1 cellular context compared by ENCODE assay signal in the genomic region with DNA sequence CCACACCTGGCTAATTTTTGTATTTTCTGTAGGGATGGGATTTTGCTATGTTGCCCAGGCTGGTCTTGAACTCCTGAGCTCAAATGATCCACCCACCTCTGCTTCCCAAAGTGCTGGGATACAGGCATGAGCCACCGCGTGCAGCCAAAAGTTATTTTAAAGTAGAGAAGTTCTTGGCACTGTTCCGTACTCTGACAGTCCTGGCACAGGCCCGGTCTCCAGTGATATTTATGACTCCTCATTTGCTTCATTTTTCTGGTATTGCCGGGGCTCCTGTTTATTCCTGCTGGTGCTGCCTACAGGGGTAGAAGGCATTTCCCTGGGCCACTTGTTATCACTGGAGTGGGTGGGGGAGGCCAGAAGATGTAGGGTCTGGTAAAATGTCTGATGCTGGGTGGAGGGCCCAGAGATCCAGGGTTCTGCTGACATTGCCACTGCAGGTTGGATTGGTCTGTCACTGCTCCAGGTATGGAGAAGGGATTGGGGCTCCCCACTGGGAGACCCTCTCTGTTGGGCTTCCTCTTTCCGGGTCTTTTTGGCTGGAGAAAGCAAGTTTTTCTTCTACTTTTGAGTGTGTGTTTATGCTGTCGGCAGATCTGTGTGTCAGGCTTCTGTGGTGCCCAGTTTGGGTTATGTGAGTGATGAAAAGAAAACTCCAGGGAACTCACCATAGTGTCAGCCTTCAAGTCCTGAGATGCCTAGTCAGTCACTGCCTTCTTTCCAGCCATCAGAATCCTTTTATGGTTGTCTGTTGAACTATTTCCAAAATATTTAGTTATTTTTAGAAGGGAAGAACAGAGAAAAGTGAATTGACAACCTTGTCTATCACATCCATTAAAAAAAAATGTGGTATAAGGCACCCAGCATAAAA.
TF ChIP-seq lines count a peak whose summit lies in the region.

No MANE protein-coding gene starts in this region.

TF ChIP-seq in IMR-90, 13 proteins besides CTCF, POLR2A, EP300 and RAD21:
- TF ChIP-seq, protein P1, sequence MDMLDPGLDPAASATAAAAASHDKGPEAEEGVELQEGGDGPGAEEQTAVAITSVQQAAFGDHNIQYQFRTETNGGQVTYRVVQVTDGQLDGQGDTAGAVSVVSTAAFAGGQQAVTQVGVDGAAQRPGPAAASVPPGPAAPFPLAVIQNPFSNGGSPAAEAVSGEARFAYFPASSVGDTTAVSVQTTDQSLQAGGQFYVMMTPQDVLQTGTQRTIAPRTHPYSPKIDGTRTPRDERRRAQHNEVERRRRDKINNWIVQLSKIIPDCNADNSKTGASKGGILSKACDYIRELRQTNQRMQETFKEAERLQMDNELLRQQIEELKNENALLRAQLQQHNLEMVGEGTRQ (IDR thresholded peaks at IDR 0.05; ENCODE audit: low read depth, low read length), result no peak
- TF ChIP-seq, protein P2, sequence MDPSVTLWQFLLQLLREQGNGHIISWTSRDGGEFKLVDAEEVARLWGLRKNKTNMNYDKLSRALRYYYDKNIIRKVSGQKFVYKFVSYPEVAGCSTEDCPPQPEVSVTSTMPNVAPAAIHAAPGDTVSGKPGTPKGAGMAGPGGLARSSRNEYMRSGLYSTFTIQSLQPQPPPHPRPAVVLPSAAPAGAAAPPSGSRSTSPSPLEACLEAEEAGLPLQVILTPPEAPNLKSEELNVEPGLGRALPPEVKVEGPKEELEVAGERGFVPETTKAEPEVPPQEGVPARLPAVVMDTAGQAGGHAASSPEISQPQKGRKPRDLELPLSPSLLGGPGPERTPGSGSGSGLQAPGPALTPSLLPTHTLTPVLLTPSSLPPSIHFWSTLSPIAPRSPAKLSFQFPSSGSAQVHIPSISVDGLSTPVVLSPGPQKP (IDR thresholded peaks at IDR 0.05; ENCODE audit: borderline replicate concordance, low read depth, low read length), result no peak
- TF ChIP-seq CHD1 (IDR thresholded peaks at IDR 0.05; ENCODE audit: low read depth, low read length), result no peak
- TF ChIP-seq NFE2L2 (IDR thresholded peaks at IDR 0.05; ENCODE audit: low read depth, low read length), result no peak
